Comparison of ENCODE assay signal across 18 cellular contexts in the genomic region with DNA sequence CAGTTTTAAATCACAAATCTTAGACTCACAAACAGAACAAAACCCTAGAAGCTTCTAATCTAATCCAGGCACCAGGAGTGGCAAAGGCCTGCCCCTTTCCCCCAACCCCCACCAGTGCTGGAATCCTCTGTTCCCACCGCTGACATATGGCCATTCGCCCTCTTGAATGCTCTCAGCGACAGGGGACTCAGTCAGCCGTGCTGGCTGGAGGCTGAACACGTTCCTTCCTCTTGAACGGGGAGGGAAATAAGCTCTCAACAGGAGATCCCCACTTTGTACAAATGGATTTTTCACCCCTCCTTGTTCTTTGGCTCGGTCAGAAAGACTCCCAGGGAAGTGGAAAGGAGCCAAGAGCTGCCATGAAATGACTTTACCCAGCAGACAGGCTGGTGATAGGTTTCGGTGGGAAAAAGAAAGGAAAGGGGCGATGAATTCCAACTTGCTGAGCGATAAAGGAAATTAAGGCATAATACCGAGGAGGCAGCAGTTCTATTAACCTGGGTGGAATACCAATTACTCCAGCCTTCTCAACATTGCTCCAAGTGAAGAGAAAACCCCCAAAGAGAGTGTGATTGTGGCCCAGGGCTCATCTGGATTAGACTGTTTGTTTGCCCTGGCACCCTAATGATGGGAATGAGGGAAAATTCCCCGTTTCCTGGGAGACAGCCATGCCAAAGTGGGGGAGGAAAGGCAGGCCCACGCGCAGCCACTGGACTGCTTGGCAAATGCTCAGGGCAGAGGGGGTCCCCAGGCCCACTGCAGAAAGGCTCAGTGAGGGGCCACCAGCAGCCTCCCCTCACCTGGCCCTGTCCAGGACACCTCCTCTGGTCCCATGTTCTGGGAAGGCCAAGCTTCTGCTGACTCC. TPM values are rescaled to one million over a fixed set of nuclear protein-coding genes. Genes with fewer than 3 reads are reported as not detected.
DNase-seq lines count a peak whose midpoint lies in the region; ATAC-seq and TF ChIP-seq lines count a peak whose summit lies in the region.
"Had no signal": no experiment of that assay in that cellular context is flagged by ENCODE, and none has a peak within 500 bp of the region (broad histone marks: within the 10 kb centered on the region; RNA-seq: fewer than 3 reads in every experiment).

No MANE protein-coding gene starts in this region.

- H3K4me1 ChIP-seq in osteoblast (ENCODE audit: insufficient read depth, low read length) = peaks cover 10% of the 10 kb centered on the region
- H3K4me1 ChIP-seq in BE2C = no peaks in the 10 kb centered on the region
- H3K4me1 ChIP-seq: adrenal gland, psoas muscle had no signal

- H3K27ac ChIP-seq in osteoblast (ENCODE audit: low read depth, low read length) = no peak overlapping the region
- H3K27ac ChIP-seq: 22Rv1, adrenal gland, psoas muscle had no signal

- ATAC-seq in GM21576 (IDR thresholded peaks at IDR 0.05; ENCODE audit: unreplicated experiment) = no peak
- ATAC-seq: K562, psoas muscle had no signal

- H3K9me3 ChIP-seq in osteoblast (ENCODE audit: low read depth, low read length) = no peaks in the 10 kb centered on the region
- no peaks in the 10 kb centered on the region for H3K9me3 ChIP-seq in BE2C
- H3K9me3 ChIP-seq: adrenal gland, psoas muscle had no signal

- H3K27me3 ChIP-seq in osteoblast (ENCODE audit: insufficient read depth, low read length) (no peaks in the 10 kb centered on the region), BE2C (no peaks in the 10 kb centered on the region)
- H3K27me3 ChIP-seq: adrenal gland had no signal

- H3K4me3 ChIP-seq in osteoblast (ENCODE audit: insufficient read depth, low read length) = no peak overlapping the region
- no peak overlapping the region for H3K4me3 ChIP-seq in BE2C (ENCODE audit: low read depth, low read length)
- H3K4me3 ChIP-seq: adrenal gland, K562, psoas muscle had no signal

- DNase-seq in DMS 273 (lab: John Stamatoyannopoulos, UW; ENCODE audit: unreplicated experiment) (peak; percentile 45), DMS 273 treated with DMSO at 0.1 percent for 48 hours (lab: John Stamatoyannopoulos, UW) (no peak), NCI-H69 (lab: John Stamatoyannopoulos, UW) (peak; percentile 77), cerebellum (ENCODE audit: low spot score) (peak; percentile 83), osteoblast (ENCODE audit: insufficient read length, low spot score, missing footprints) (no peak), NAMALWA (ENCODE audit: low spot score) (no peak), BE2C (no peak)
- DNase-seq: activated CD4-positive, alpha-beta T cell treated with anti-CD3 and anti-CD28 coated beads, Interleukin-2, amount 10 ng/mL, durations not matched to agents 24 days and 14 days; activated T-cell treated with anti-CD3 and anti-CD28 coated beads, Interleukin-2, amount 50 U/mL, for 24 hours; adrenal gland; kidney glomerular epithelial cell; NCI-H1417 treated with DMSO at 0.1 percent for 48 hours; NCI-H774; psoas muscle; Right ventricle myocardium superior had no signal

- H3K36me3 ChIP-seq in osteoblast (ENCODE audit: insufficient read depth, low read length) (no peaks in the 10 kb centered on the region), BE2C (no peaks in the 10 kb centered on the region)
- H3K36me3 ChIP-seq: adrenal gland had no signal

- TF ChIP-seq CTCF in osteoblast (IDR thresholded peaks at IDR 0.05; ENCODE audit: extremely low read depth, low read depth, low read length) (no peak), BE2C (IDR thresholded peaks at IDR 0.05; ENCODE audit: low read depth, low read length) (no peak)

- H3K4me2 ChIP-seq in osteoblast (ENCODE audit: insufficient read depth, low read length) = no peak overlapping the region

- H2AFZ ChIP-seq in osteoblast (ENCODE audit: low read length) = peak overlapping the region; percentile 7

- H4K20me1 ChIP-seq in osteoblast (ENCODE audit: insufficient read depth, low read length) = peaks cover 10% of the 10 kb centered on the region

- no peaks in the 10 kb centered on the region for H3K79me2 ChIP-seq in osteoblast (ENCODE audit: insufficient read depth, low read length)

RNA-seq across cellular contexts. Expression of a gene that starts 24.0 kb away (rescaled TPM):
- 74.2 TPM for total RNA-seq in cerebellum
- 8.3 and 11.2 TPM in 2 replicates for total RNA-seq in osteoblast
- polyA plus RNA-seq in BE2C (2012; ENCODE audit: insufficient read depth, insufficient read length, low read depth) = 24.0 TPM

Comparison
In these comparisons a context has a peak if more than half of its experiments do, and no peak if none do; other contexts are left out.
1. DNase-seq: peak in DMS 273 (single experiment), NCI-H69 (single experiment) and cerebellum (single experiment); none in DMS 273 treated with DMSO at 0.1 percent for 48 hours (single experiment), osteoblast (single experiment), NAMALWA (single experiment) and BE2C (single experiment).